Comparison of ENCODE assay signal across 11 cellular contexts in the genomic region with DNA sequence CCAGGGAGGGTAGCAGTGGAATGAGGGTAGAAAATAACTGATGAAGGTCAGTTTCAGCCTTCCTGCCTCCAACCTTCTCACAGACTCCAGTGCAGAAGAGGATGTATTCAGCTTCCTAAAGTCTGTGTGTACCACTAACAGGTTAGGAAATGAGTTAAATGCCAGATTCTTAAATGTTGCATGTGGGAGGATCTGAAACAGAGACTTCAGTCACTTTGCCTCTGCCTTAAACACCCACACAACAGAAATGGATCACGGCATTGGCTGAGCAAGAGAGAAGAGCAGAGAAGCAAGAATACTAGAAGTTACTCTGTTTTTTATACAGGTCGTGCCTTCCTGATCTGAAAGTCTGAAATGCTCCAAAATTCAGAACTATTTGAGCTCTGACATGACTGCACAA.
DNase-seq lines count a peak whose midpoint lies in the region; ATAC-seq and TF ChIP-seq lines count a peak whose summit lies in the region.
"Had no signal": no experiment of that assay in that cellular context is flagged by ENCODE, and none has a peak within 500 bp of the region (broad histone marks: within the 10 kb centered on the region; RNA-seq: fewer than 3 reads in every experiment).

No MANE protein-coding gene starts in this region.

- no peaks in the 10 kb centered on the region for H3K27me3 ChIP-seq in Karpas-422 (ENCODE audit: low read length)

- no peak for TF ChIP-seq POLR2A in GM18505 (IDR thresholded peaks at IDR 0.05; ENCODE audit: borderline replicate concordance, extremely low read depth, insufficient read depth, insufficient read length)

- H2AFZ ChIP-seq in Karpas-422 (ENCODE audit: low read length), result no peak overlapping the region

- DNase-seq in middle frontal gyrus (ENCODE audit: extremely low spot score, low spot score) (peak; percentile 63), Karpas-422 (no peak), AG20443 (ENCODE audit: low spot score) (no peak), HCEC 1CT (no peak), NCI-H526 (lab: John Stamatoyannopoulos, UW) (no peak)
- DNase-seq: left ventricle myocardium superior; NK-92 treated with Interleukin-12 subunit alpha and Interleukin-12 subunit beta, amount 100 ng/mL, for 24 hours had no signal

- no peak overlapping the region for H3K27ac ChIP-seq in Karpas-422 (ENCODE audit: low read length)

- H3K9me2 ChIP-seq in Karpas-422 (replicated peaks; ENCODE audit: insufficient read depth, low read length), result no peaks in the 10 kb centered on the region

- no peaks in the 10 kb centered on the region for H3K36me3 ChIP-seq in Karpas-422 (ENCODE audit: insufficient read depth, low read length)

- H3K4me2 ChIP-seq in Karpas-422 (ENCODE audit: low read depth, low read length, poor library complexity, severe bottlenecking), result no peak overlapping the region

- H3K9ac ChIP-seq in Karpas-422 (ENCODE audit: low read length), result no peak overlapping the region

- no peak overlapping the region for H3K4me3 ChIP-seq in Karpas-422 (ENCODE audit: low read length)

- no peaks in the 10 kb centered on the region; the same call in 1 of the 2 replicates for H3K9me3 ChIP-seq in Karpas-422 (ENCODE audit: low read length)

- no peaks in the 10 kb centered on the region for H4K20me1 ChIP-seq in Karpas-422 (ENCODE audit: insufficient read depth, low read depth, low read length)

- no peaks in the 10 kb centered on the region for H3K4me1 ChIP-seq in Karpas-422 (ENCODE audit: low read length)

- ATAC-seq in GM18505 (IDR thresholded peaks at IDR 0.05; ENCODE audit: unreplicated experiment) (peak; percentile 78), GM21360 (IDR thresholded peaks at IDR 0.05; ENCODE audit: unreplicated experiment) (peak; percentile 87), HG03280 (IDR thresholded peaks at IDR 0.05; ENCODE audit: unreplicated experiment) (peak; percentile 67)
- ATAC-seq: HepG2, left ventricle myocardium superior had no signal

- H3K79me2 ChIP-seq in Karpas-422 (ENCODE audit: low read length), result no peaks in the 10 kb centered on the region
